Comparison of ENCODE assay signal across 9 cellular contexts in the genomic region with DNA sequence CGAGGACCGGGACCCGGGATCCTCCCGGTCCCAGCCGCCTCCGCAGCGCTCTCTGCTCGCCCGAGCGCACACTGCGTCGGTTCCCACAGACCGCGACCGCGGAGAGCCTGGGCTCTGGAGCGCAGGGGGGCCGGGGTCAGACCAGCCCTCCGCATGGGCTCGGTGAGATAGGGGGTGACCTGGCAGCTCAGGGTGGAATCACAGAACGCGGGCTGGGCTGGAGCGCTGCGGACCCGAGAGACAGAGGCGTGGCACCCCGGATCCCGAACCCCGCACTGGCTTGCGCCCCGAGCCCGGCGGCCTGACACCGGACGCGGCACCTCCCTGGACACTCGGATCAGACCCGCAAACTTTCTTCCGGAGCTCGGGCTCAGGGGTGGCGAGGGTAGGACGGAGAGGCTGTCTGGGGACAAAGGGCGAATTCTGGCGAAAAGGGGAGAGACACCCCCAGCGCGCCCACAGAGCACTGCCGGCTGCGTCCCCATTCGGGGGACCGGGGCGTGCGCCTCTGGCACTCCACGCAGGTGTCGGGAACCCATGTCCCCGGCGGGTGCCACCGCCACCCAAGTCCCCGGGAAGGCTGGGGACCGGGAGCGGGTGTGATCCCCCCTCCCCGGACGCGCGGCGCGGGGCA. TPM values are rescaled to one million over a fixed set of nuclear protein-coding genes. Genes with fewer than 3 reads are reported as not detected.
DNase-seq lines count a peak whose midpoint lies in the region; ATAC-seq and TF ChIP-seq lines count a peak whose summit lies in the region.
"Had no signal": no experiment of that assay in that cellular context is flagged by ENCODE, and none has a peak within 500 bp of the region (broad histone marks: within the 10 kb centered on the region; RNA-seq: fewer than 3 reads in every experiment).

No MANE protein-coding gene starts in this region.

- no peak for DNase-seq in Panc1 (ENCODE audit: low read depth, low spot score)
- DNase-seq in caudate nucleus (lab: John Stamatoyannopoulos, UW), result peak in 17 of 61 donors; percentile 16 to 67 (median 49)
- DNase-seq in stomach, result no peak
- DNase-seq in erythroblast (lab: John Stamatoyannopoulos, UW), result no peak
- DNase-seq in activated effector memory CD4-positive, alpha-beta T cell treated with anti-CD3 and anti-CD28 coated beads, Interleukin-2, amount 50 U/mL, for 16 hours, result no peak
- DNase-seq: NCI-H1048 had no signal

- TF ChIP-seq POLR2A in stomach (IDR thresholded peaks at IDR 0.05) (no peak), erythroblast (IDR thresholded peaks at IDR 0.05; ENCODE audit: low read length) (no peak)

- no peak for TF ChIP-seq EP300 in stomach (IDR thresholded peaks at IDR 0.05)

- intact Hi-C loops in Panc1 (cut with micrococcal nuclease; ENCODE audit: unreplicated experiment), result no loop called here
- intact Hi-C loops in stomach (cut with DNase I; ENCODE audit: low total_unique reads), result no loop called here

- H3K27me3 ChIP-seq in Panc1 (ENCODE audit: control insufficient read depth, insufficient read depth, low read length) (peaks cover 36% of the 10 kb centered on the region), liver (ENCODE audit: control insufficient read depth in 4 of 4, insufficient read depth in 4 of 4, low read length in 3 of 4) (peaks cover 0 to 7% (median 4%) of the 10 kb centered on the region in 4 donors), stomach (peaks cover 9 to 68% (median 40%) of the 10 kb centered on the region in 3 donors)

- H3K4me3 ChIP-seq in Panc1 (ENCODE audit: low read depth in 2 of 2, low read length in 2 of 2), result peak overlapping the region; percentile 30 to 39
- peak overlapping the region; percentile 23 to 52 (median 50) for H3K4me3 ChIP-seq in liver (ENCODE audit: low read depth in 1 of 3, low read length in 3 of 3)
- peak overlapping the region; percentile 38 to 59 (median 46) for H3K4me3 ChIP-seq in stomach

- H3K36me3 ChIP-seq in Panc1 (ENCODE audit: control insufficient read depth, insufficient read depth, low read length) (no peaks in the 10 kb centered on the region), liver (ENCODE audit: control insufficient read depth in 4 of 4, insufficient read depth in 3 of 4, low read depth in 1 of 4, low read length in 3 of 4) (no peaks in the 10 kb centered on the region), stomach (no peaks in the 10 kb centered on the region)

- no peaks in the 10 kb centered on the region; the same call in 1 of the 2 replicates for H3K4me1 ChIP-seq in Panc1 (ENCODE audit: control insufficient read depth, insufficient read depth, low read length)
- H3K4me1 ChIP-seq in liver (ENCODE audit: control insufficient read depth in 4 of 4, insufficient read depth in 4 of 4, low read length in 3 of 4), result peaks cover 7 to 20% (median 11%) of the 10 kb centered on the region in 4 donors
- H3K4me1 ChIP-seq in stomach, result peaks cover 8 to 25% (median 19%) of the 10 kb centered on the region in 4 donors

- POLR2A ChIA-PET in Panc1 (lab: Charles Lee), result interaction anchor here (0.6 kb wide), 1 partner anchor 17 kb away, joined by 3 read pairs; no protein-coding TSS in a partner anchor

- TF ChIP-seq CTCF in Panc1 (IDR thresholded peaks at IDR 0.05) (no peak), liver (IDR thresholded peaks at IDR 0.05; ENCODE audit: low read depth, low read length, missing input control) (no peak), stomach (IDR thresholded peaks at IDR 0.05) (no peak)

- TF ChIP-seq RAD21 in liver (IDR thresholded peaks at IDR 0.05), result no peak

- CTCF ChIA-PET in Panc1 (lab: Charles Lee), result no interaction called here

- in situ Hi-C loops in Panc1 (cut with HindIII; ENCODE audit: low pct_unique_long_range_greater_than_20kb, low sequenced_read_pairs), result no loop called here

- no TSS peak for BruUV-seq in Panc1 (replicated peaks; lab: Mats Ljungman, UMichigan)

- 2% methylated on average over 66 of the region's 66 CpGs for WGBS in liver
- 0 to 2% (median 1%) methylated on average over 12 to 66 of the region's 66 CpGs for WGBS in stomach, 5 donors

- ATAC-seq in Panc1, result peak; percentile 65
- ATAC-seq in GM21576 (IDR thresholded peaks at IDR 0.05; ENCODE audit: unreplicated experiment), result no peak

- H3K9me3 ChIP-seq in Panc1 (ENCODE audit: control insufficient read depth, insufficient read depth, low read depth, low read length), result no peaks in the 10 kb centered on the region
- H3K9me3 ChIP-seq in liver (ENCODE audit: control insufficient read depth in 4 of 4, low read length in 3 of 4), result no peaks in the 10 kb centered on the region
- no peaks in the 10 kb centered on the region for H3K9me3 ChIP-seq in stomach

- no peak overlapping the region for H3K9ac ChIP-seq in liver (ENCODE audit: low read depth in 1 of 2, low read length in 2 of 2)

- H3K27ac ChIP-seq in Panc1 (ENCODE audit: low read length), result no peak overlapping the region
- peak overlapping the region; percentile 82 for H3K27ac ChIP-seq in caudate nucleus (ENCODE audit: low read depth, low read length)
- H3K27ac ChIP-seq in liver (ENCODE audit: low read depth in 1 of 2, low read length in 2 of 2), result no peak overlapping the region
- no peak overlapping the region for H3K27ac ChIP-seq in stomach

TF ChIP-seq in liver, 16 proteins besides CTCF, POLR2A, EP300 and RAD21:
- TF ChIP-seq EGR1 (IDR thresholded peaks at IDR 0.05; ENCODE audit: low read depth in 2 of 2), result no peak
- no peak for TF ChIP-seq TAF1 (conservative IDR thresholded peaks at IDR 0.05)
- no peak for TF ChIP-seq MAX (IDR thresholded peaks at IDR 0.05)
- TF ChIP-seq HNF4G (IDR thresholded peaks at IDR 0.05), result no peak

RNA-seq across cellular contexts. Expression of gene DIPK1C, which starts 0.6 kb away (rescaled TPM):
- 0.26 TPM for total RNA-seq in Panc1 (2021; ENCODE audit: unreplicated experiment)
- polyA plus RNA-seq in Panc1 (2012; ENCODE audit: insufficient read length), result 0.86 TPM
- total RNA-seq in liver, result under 1 TPM; 0.08 to 0.19 TPM
- polyA plus RNA-seq in liver, result under 1 TPM in 1 of 2 donors, not detected in 1; 0.06 TPM
- 1 to 10 TPM in 2 of 5 donors, not detected in 3; 1.8 to 2.3 TPM for total RNA-seq in stomach
- 1 to 10 TPM in 2 of 3 donors, under 1 TPM in 1; 0.55 to 2.3 (median 1.8) TPM for polyA plus RNA-seq in stomach
- total RNA-seq: T-helper 2 cell treated with Interferon-gamma antibody and Interleukin-4, amounts not matched to agents 100 ng/mL and 5 ng/mL, for 36 hours had no signal

RNA-seq across cellular contexts. Expression of gene CNDP2, which starts 39.6 kb away (rescaled TPM):
- total RNA-seq in Panc1 (2021; ENCODE audit: unreplicated experiment) (310 TPM), liver (100 to 1,000 TPM in 1 of 2 donors, 10 to 100 TPM in 1; 65.5 to 167 TPM), stomach (100 to 1,000 TPM in 4 of 5 donors, 10 to 100 TPM in 1; 12.8 to 204 (median 115) TPM)
- polyA plus RNA-seq in Panc1 (2012; ENCODE audit: insufficient read length), result 250 TPM
- polyA plus RNA-seq in liver (100 to 1,000 TPM; 123 to 159 TPM), stomach (100 to 1,000 TPM in 2 of 3 donors, 10 to 100 TPM in 1; 87.5 to 132 (median 110) TPM)
